Comparison of ENCODE assay signal across 10 cellular contexts in the genomic region with DNA sequence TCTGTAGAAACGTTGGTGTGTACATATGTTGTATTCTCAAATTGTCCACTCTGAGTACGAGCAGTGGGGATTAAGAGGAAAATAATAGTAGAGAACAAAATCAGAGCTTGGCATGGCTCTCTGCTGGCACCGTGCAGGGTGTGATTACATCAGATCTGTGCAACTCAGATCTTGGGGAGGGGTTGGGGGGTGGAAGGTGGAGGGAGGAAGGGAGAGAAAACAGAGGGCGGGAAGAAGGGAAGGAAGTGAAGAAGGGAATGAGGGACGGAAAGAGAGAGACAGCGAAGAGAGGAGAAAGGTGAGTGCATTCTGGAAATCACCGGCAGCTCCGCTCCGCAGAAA. TPM values are rescaled to one million over a fixed set of nuclear protein-coding genes. Genes with fewer than 3 reads are reported as not detected.
DNase-seq lines count a peak whose midpoint lies in the region; ATAC-seq and TF ChIP-seq lines count a peak whose summit lies in the region.
"Had no signal": no experiment of that assay in that cellular context is flagged by ENCODE, and none has a peak within 500 bp of the region (broad histone marks: within the 10 kb centered on the region; RNA-seq: fewer than 3 reads in every experiment).

No MANE protein-coding gene starts in this region.

- TF ChIP-seq CTCF in body of pancreas (IDR thresholded peaks at IDR 0.05): no peak

- DNase-seq in DMS 273 (lab: John Stamatoyannopoulos, UW; ENCODE audit: unreplicated experiment) (peak; percentile 15), DMS 273 treated with DMSO at 0.1 percent for 48 hours (lab: John Stamatoyannopoulos, UW) (no peak), body of pancreas (peak in 3 of 4 donors; percentile 19 to 36 (median 31)), kidney tubule cell (ENCODE audit: low spot score) (peak; percentile 39), NCI-H524 (lab: John Stamatoyannopoulos, UW) (no peak)
- DNase-seq: PC-9 had no signal

- ATAC-seq in body of pancreas (peak; percentile 74), HG02623 (IDR thresholded peaks at IDR 0.05; ENCODE audit: unreplicated experiment) (no peak), GM19395 (IDR thresholded peaks at IDR 0.05; ENCODE audit: unreplicated experiment) (no peak)

- H3K27me3 ChIP-seq in body of pancreas: peaks cover 0 to 5% of the 10 kb centered on the region in 2 donors
- H3K27me3 ChIP-seq in stomach smooth muscle (ENCODE audit: control insufficient read depth in 1 of 2, insufficient read depth in 2 of 2, low read length in 2 of 2): peaks cover 8% of the 10 kb centered on the region in 2 donors

- intact Hi-C loops in body of pancreas (cut with DNase I): no loop called here

- TF ChIP-seq POLR2A in body of pancreas (IDR thresholded peaks at IDR 0.05): peak in 2 of 3 donors; percentile 21 to 49

- no peaks in the 10 kb centered on the region for H3K36me3 ChIP-seq in body of pancreas (replicated peaks in 1 of 2; ENCODE audit: insufficient read depth in 1 of 2, low read depth in 2 of 2)
- no peaks in the 10 kb centered on the region for H3K36me3 ChIP-seq in stomach smooth muscle (ENCODE audit: control insufficient read depth in 2 of 2, insufficient read depth in 2 of 2, low read length in 2 of 2)

- WGBS in body of pancreas, 2 donors: 20 to 34% methylated on average over 9 of the region's 9 CpGs

- H3K9ac ChIP-seq in stomach smooth muscle (ENCODE audit: low read length in 2 of 2): peak overlapping the region; percentile 53 to 62

- H3K27ac ChIP-seq in body of pancreas: peak overlapping the region in 3 of 4 donors; percentile 26 to 67 (median 67)
- H3K27ac ChIP-seq in stomach smooth muscle (ENCODE audit: low read length): no peak overlapping the region
- H3K27ac ChIP-seq: 22Rv1, PC-9 had no signal

- H3K4me1 ChIP-seq in body of pancreas (no peaks in the 10 kb centered on the region), stomach smooth muscle (ENCODE audit: control insufficient read depth, insufficient read depth, low read length) (peaks cover 3% of the 10 kb centered on the region)

- no peaks in the 10 kb centered on the region for H3K9me3 ChIP-seq in body of pancreas
- no peaks in the 10 kb centered on the region for H3K9me3 ChIP-seq in stomach smooth muscle (ENCODE audit: control insufficient read depth in 2 of 2, low read length in 2 of 2)

- no peak overlapping the region for H3K4me3 ChIP-seq in body of pancreas
- peak overlapping the region; percentile 1 to 62 for H3K4me3 ChIP-seq in stomach smooth muscle (ENCODE audit: low read length in 2 of 2)
- H3K4me3 ChIP-seq: PC-9 had no signal

RNA-seq across cellular contexts. Expression of a gene that starts 30.9 kb away (rescaled TPM):
- total RNA-seq in body of pancreas: 10 to 100 TPM; 24.6 to 26.0 TPM

Comparison
In these comparisons a context has a peak if more than half of its experiments do, and no peak if none do; other contexts are left out.
1. DNase-seq: peak in DMS 273 (single experiment), body of pancreas (3 of 4) and kidney tubule cell (single experiment); none in DMS 273 treated with DMSO at 0.1 percent for 48 hours (single experiment) and NCI-H524 (0 of 2).
2. H3K4me3 ChIP-seq: peak in stomach smooth muscle (2 of 2); none in body of pancreas (0 of 2).